9 cellular contexts compared by ENCODE assay signal in genomic region chr5:159097461-159098284, GRCh38. TPM values are rescaled to one million over a fixed set of nuclear protein-coding genes. Genes with fewer than 3 reads are reported as not detected.
DNase-seq lines count a peak whose midpoint lies in the region; ATAC-seq lines count a peak whose summit lies in the region.
"Had no signal": no experiment of that assay in that cellular context is flagged by ENCODE, and none has a peak within 500 bp of the region (broad histone marks: within the 10 kb centered on the region; RNA-seq: fewer than 3 reads in every experiment).

No MANE protein-coding gene starts in this region.

- no peaks in the 10 kb centered on the region; a peak in 2 of 22 replicates for H3K9me3 ChIP-seq in BLaER1 treated with 17β-estradiol and CSF1 and Interleukin-3, amounts not matched to agents 10 nM and 100 nM (replicated peaks in 1 of 11)
- no peaks in the 10 kb centered on the region for H3K9me3 ChIP-seq in iPS-15b (ENCODE audit: control insufficient read depth, insufficient read depth, low read length)

- peaks cover 30% of the 10 kb centered on the region for H3K4me1 Mint-ChIP-seq in activated T-helper 17 cell treated with anti-CD3 and anti-CD28 coated beads, Interleukin-2, amount 50 U/mL, for 72 hours

- peaks cover 0 to 22% (median 6%) of the 10 kb centered on the region in 11 experiments; a peak in 6 of 22 replicates for H4K20me1 ChIP-seq in BLaER1 treated with 17β-estradiol and CSF1 and Interleukin-3, amounts not matched to agents 10 nM and 100 nM

- peak overlapping the region; percentile 88 to 100 (median 98) for H3K27ac ChIP-seq in BLaER1 treated with 17β-estradiol and CSF1 and Interleukin-3, amounts not matched to agents 10 nM and 100 nM
- peak overlapping the region; percentile 8 for H3K27ac ChIP-seq in substantia nigra (ENCODE audit: low read depth, low read length, poor library complexity, severe bottlenecking)

- no peaks in the 10 kb centered on the region for H3K27me3 ChIP-seq in BLaER1 treated with 17β-estradiol and CSF1 and Interleukin-3, amounts not matched to agents 10 nM and 100 nM
- H3K27me3 ChIP-seq in iPS-15b (ENCODE audit: control insufficient read depth, insufficient read depth, low read length): peaks cover 90% of the 10 kb centered on the region

- peaks cover 0 to 57% (median 34%) of the 10 kb centered on the region in 10 experiments; a peak in 17 of 20 replicates for H3K4me1 ChIP-seq in BLaER1 treated with 17β-estradiol and CSF1 and Interleukin-3, amounts not matched to agents 10 nM and 100 nM
- peaks cover 6% of the 10 kb centered on the region for H3K4me1 ChIP-seq in iPS-15b (ENCODE audit: control insufficient read depth, insufficient read depth, low read length)

- peak in 3 of 49 donors; percentile 13 to 46 (median 44) for DNase-seq in substantia nigra (lab: John Stamatoyannopoulos, UW)
- no peak for DNase-seq in hippocampal formation (lab: John Stamatoyannopoulos, UW)
- DNase-seq in epidermal melanocyte (ENCODE audit: insufficient read length, low spot score): no peak

- H3K36me3 ChIP-seq in BLaER1 treated with 17β-estradiol and CSF1 and Interleukin-3, amounts not matched to agents 10 nM and 100 nM: peaks cover 0 to 50% (median 30%) of the 10 kb centered on the region in 11 experiments; a peak in 12 of 22 replicates
- no peaks in the 10 kb centered on the region for H3K36me3 ChIP-seq in iPS-15b (ENCODE audit: control insufficient read depth, insufficient read depth, low read length)

- peaks cover 49% of the 10 kb centered on the region for H3K27me3 Mint-ChIP-seq in activated T-helper 17 cell treated with anti-CD3 and anti-CD28 coated beads, Interleukin-2, amount 50 U/mL, for 72 hours

- peak overlapping the region; percentile 92 to 100 (median 96) for H3K4me2 ChIP-seq in BLaER1 treated with 17β-estradiol and CSF1 and Interleukin-3, amounts not matched to agents 10 nM and 100 nM

- peak; percentile 17 for ATAC-seq in GM21515 (IDR thresholded peaks at IDR 0.05; ENCODE audit: unreplicated experiment)
- ATAC-seq in activated T-helper 17 cell treated with anti-CD3 and anti-CD28 coated beads, Interleukin-2, amount 50 U/mL, for 72 hours (replicated peaks): no peak
- ATAC-seq in GM21786 (IDR thresholded peaks at IDR 0.05; ENCODE audit: unreplicated experiment): no peak
- ATAC-seq: left colon had no signal

- peak overlapping the region; percentile 73 to 99 (median 88) for H3K4me3 ChIP-seq in BLaER1 treated with 17β-estradiol and CSF1 and Interleukin-3, amounts not matched to agents 10 nM and 100 nM
- peak overlapping the region; percentile 31 for H3K4me3 ChIP-seq in iPS-15b (ENCODE audit: low read depth, low read length)

- H3K27ac Mint-ChIP-seq in activated T-helper 17 cell treated with anti-CD3 and anti-CD28 coated beads, Interleukin-2, amount 50 U/mL, for 72 hours: peak overlapping the region; percentile 15

- no peaks in the 10 kb centered on the region for H3K9me3 Mint-ChIP-seq in activated T-helper 17 cell treated with anti-CD3 and anti-CD28 coated beads, Interleukin-2, amount 50 U/mL, for 72 hours

- peaks cover 6% of the 10 kb centered on the region for H3K36me3 Mint-ChIP-seq in activated T-helper 17 cell treated with anti-CD3 and anti-CD28 coated beads, Interleukin-2, amount 50 U/mL, for 72 hours (ENCODE audit: low read depth)

- H3K4me3 Mint-ChIP-seq in activated T-helper 17 cell treated with anti-CD3 and anti-CD28 coated beads, Interleukin-2, amount 50 U/mL, for 72 hours: peak overlapping the region; percentile 78

- H3K9ac ChIP-seq in BLaER1 treated with 17β-estradiol and CSF1 and Interleukin-3, amounts not matched to agents 10 nM and 100 nM: peak overlapping the region; percentile 88 to 100 (median 98)
- H3K9ac ChIP-seq in iPS-15b (ENCODE audit: low read depth, low read length): no peak overlapping the region

RNA-seq across cellular contexts. Expression of gene EBF1, which starts 2.0 kb away (rescaled TPM):
- under 1 TPM in 1 of 2 donors, not detected in 1; 0.37 TPM for total RNA-seq in activated T-helper 17 cell treated with anti-CD3 and anti-CD28 coated beads, Interleukin-2, amount 50 U/mL, for 72 hours
